7 cellular contexts compared by ENCODE assay signal in genomic region chr1:45750298-45751038, GRCh38.
DNase-seq lines count a peak whose midpoint lies in the region; ATAC-seq and TF ChIP-seq lines count a peak whose summit lies in the region.

Gene IPP (minus strand): TSS chr1:45750653. CDS start chr1:45746411, 4,242 bp downstream.

- TF ChIP-seq CTCF in retinal pigment epithelial cell (conservative IDR thresholded peaks at IDR 0.05; ENCODE audit: low read depth, low read length): peak; percentile 19

- H3K4me3 ChIP-seq in retinal pigment epithelial cell (ENCODE audit: low read length): peak within 1 kb of the TSS; percentile 83

- DNase-seq in NCI-H2081 (lab: John Stamatoyannopoulos, UW) (peak; percentile 99 to 100), T1000 (lab: John Stamatoyannopoulos, UW) (peak; percentile 97), astrocyte of the hippocampus (ENCODE audit: low read depth, low spot score) (peak; percentile 99), hippocampal formation (lab: John Stamatoyannopoulos, UW) (peak; percentile 95 to 97), retinal pigment epithelial cell (ENCODE audit: low read depth) (peak; percentile 88)

- ATAC-seq in GM18508 (IDR thresholded peaks at IDR 0.05; ENCODE audit: insufficient read depth, unreplicated experiment) (peak; percentile 64), HG03025 (IDR thresholded peaks at IDR 0.05; ENCODE audit: low FRiP score, unreplicated experiment) (peak; percentile 92)

Comparison
In these comparisons a context has a peak if more than half of its experiments do, and no peak if none do; other contexts are left out.
1. Peak in every context shown above with its lines: DNase-seq, ATAC-seq and H3K4me3 ChIP-seq.